Comparison of ENCODE assay signal across 8 cellular contexts in the genomic region with DNA sequence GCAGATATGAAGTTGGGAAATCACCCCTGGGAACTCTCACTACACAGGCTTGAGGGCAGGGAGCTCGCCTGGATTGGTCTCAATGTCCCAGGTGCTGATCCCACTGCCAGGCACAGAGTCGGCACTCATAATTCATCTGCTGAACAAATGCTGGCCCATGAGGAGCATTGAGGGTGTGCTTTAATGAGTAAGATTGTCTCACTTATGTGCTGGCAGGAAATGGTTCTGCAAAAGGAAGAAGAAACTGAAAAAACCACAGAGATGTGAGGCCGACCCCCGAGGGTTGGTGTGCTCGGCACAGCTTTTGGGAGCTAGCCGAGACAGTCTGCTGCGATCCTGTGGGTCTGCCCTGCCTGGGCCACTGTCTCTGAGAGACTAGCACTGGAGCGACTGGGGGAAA. TPM values are rescaled to one million over a fixed set of nuclear protein-coding genes. Genes with fewer than 3 reads are reported as not detected.
DNase-seq lines count a peak whose midpoint lies in the region; ATAC-seq and TF ChIP-seq lines count a peak whose summit lies in the region.

No MANE protein-coding gene starts in this region.

- H3K4me1 Mint-ChIP-seq in activated CD8-positive, alpha-beta T cell treated with anti-CD3 and anti-CD28 coated beads for 36 hours (ENCODE audit: low read depth), result peaks cover 50% of the 10 kb centered on the region
- peaks cover 58 to 60% of the 10 kb centered on the region in 2 donors for H3K4me1 Mint-ChIP-seq in natural killer cell

- intact Hi-C loops in activated CD8-positive, alpha-beta T cell treated with anti-CD3 and anti-CD28 coated beads for 36 hours (cut with micrococcal nuclease), result no loop called here
- intact Hi-C loops in natural killer cell (cut with micrococcal nuclease), result loop anchor here (1.0 to 5.0 kb wide), 5 partner anchors 14 to 59 kb away; partner anchors contain the start of genes PLAAT3 and PLAAT4

- ATAC-seq in GM18909 (IDR thresholded peaks at IDR 0.05; ENCODE audit: poor library complexity, unreplicated experiment) (peak; percentile 85), HG03135 (IDR thresholded peaks at IDR 0.05; ENCODE audit: unreplicated experiment) (peak; percentile 77), natural killer cell (peak; percentile 77 to 86 (median 86))
- peak; percentile 82 for ATAC-seq in activated CD8-positive, alpha-beta T cell treated with anti-CD3 and anti-CD28 coated beads for 36 hours

- POLR2A ChIA-PET in activated CD8-positive, alpha-beta T cell treated with anti-CD3 and anti-CD28 coated beads for 36 hours (lab: Charles Lee), result interaction anchor here (0.6 to 6.7 kb wide), 5 partner anchors 13 to 824 kb away, joined by 3 to 107 read pairs (median 3); partner anchors contain the start of gene PLAAT4

- H3K27ac Mint-ChIP-seq in activated CD8-positive, alpha-beta T cell treated with anti-CD3 and anti-CD28 coated beads for 36 hours, result peak overlapping the region; percentile 98
- H3K27ac Mint-ChIP-seq in natural killer cell, result peak overlapping the region; percentile 97 to 98

- peaks cover 3% of the 10 kb centered on the region for H3K36me3 Mint-ChIP-seq in activated CD8-positive, alpha-beta T cell treated with anti-CD3 and anti-CD28 coated beads for 36 hours (ENCODE audit: low read depth)
- no peaks in the 10 kb centered on the region for H3K36me3 Mint-ChIP-seq in natural killer cell

- DNase-seq in activated CD8-positive, alpha-beta T cell treated with anti-CD3 and anti-CD28 coated beads for 36 hours, result peak; percentile 78
- peak; percentile 71 for DNase-seq in natural killer cell
- no peak for DNase-seq in HCEC 1CT
- no peak for DNase-seq in T-helper 9 cell
- DNase-seq in SKM-1 treated with dmso at 0.1 percent for 144 hours (lab: John Stamatoyannopoulos, UW; ENCODE audit: unreplicated experiment), result no peak
- no peak for DNase-seq in NCI-H526 (lab: John Stamatoyannopoulos, UW)

- no peak for TF ChIP-seq CTCF in activated CD8-positive, alpha-beta T cell treated with anti-CD3 and anti-CD28 coated beads for 36 hours (IDR thresholded peaks at IDR 0.05)
- TF ChIP-seq CTCF in natural killer cell (IDR thresholded peaks at IDR 0.05), result no peak

- H3K9me3 Mint-ChIP-seq in activated CD8-positive, alpha-beta T cell treated with anti-CD3 and anti-CD28 coated beads for 36 hours, result no peaks in the 10 kb centered on the region
- no peaks in the 10 kb centered on the region for H3K9me3 Mint-ChIP-seq in natural killer cell

- H3K27me3 Mint-ChIP-seq in activated CD8-positive, alpha-beta T cell treated with anti-CD3 and anti-CD28 coated beads for 36 hours, result no peaks in the 10 kb centered on the region
- H3K27me3 Mint-ChIP-seq in natural killer cell (ENCODE audit: low read depth in 2 of 2), result no peaks in the 10 kb centered on the region

- H3K4me3 Mint-ChIP-seq in activated CD8-positive, alpha-beta T cell treated with anti-CD3 and anti-CD28 coated beads for 36 hours, result peak overlapping the region; percentile 64
- H3K4me3 Mint-ChIP-seq in natural killer cell, result peak overlapping the region; percentile 85

- CTCF ChIA-PET in activated CD8-positive, alpha-beta T cell treated with anti-CD3 and anti-CD28 coated beads for 36 hours (lab: Charles Lee), result interaction anchor here (0.8 to 4.5 kb wide), 3 partner anchors 10 to 74 kb away, joined by 3 to 25 read pairs (median 4); partner anchors contain the start of gene PLAAT2

RNA-seq across cellular contexts. Expression of gene PLAAT2, which starts 9.4 kb away (rescaled TPM):
- under 1 TPM in 1 of 2 experiments, not detected in 1; 0.38 TPM for total RNA-seq in activated CD8-positive, alpha-beta T cell treated with anti-CD3 and anti-CD28 coated beads for 36 hours
- total RNA-seq in natural killer cell, result 1 to 10 TPM; 1.6 to 5.6 (median 4.6) TPM

RNA-seq across cellular contexts. Expression of gene PLAAT4, which starts 17.2 kb away (rescaled TPM):
- 10 to 100 TPM; 24.1 to 26.2 TPM for total RNA-seq in activated CD8-positive, alpha-beta T cell treated with anti-CD3 and anti-CD28 coated beads for 36 hours
- 100 to 1,000 TPM; 204 to 215 (median 210) TPM for total RNA-seq in natural killer cell

RNA-seq across cellular contexts. Expression of gene LGALS12, which starts 47.9 kb away (rescaled TPM):
- total RNA-seq in activated CD8-positive, alpha-beta T cell treated with anti-CD3 and anti-CD28 coated beads for 36 hours, result not detected
- total RNA-seq in natural killer cell, result 1 to 10 TPM in 1 of 3 donors, under 1 TPM in 2; 0.23 to 1.8 (median 0.38) TPM

Comparison
In these comparisons a context has a peak if more than half of its experiments do, and no peak if none do; other contexts are left out.
1. DNase-seq: peak in activated CD8-positive, alpha-beta T cell treated with anti-CD3 and anti-CD28 coated beads for 36 hours (single experiment) and natural killer cell (single experiment); none in HCEC 1CT (single experiment), T-helper 9 cell (single experiment), SKM-1 treated with dmso at 0.1 percent for 144 hours (single experiment) and NCI-H526 (0 of 2).
2. RNA of gene PLAAT4, which starts 17.2 kb away (total RNA-seq): 204 to 215 TPM in natural killer cell; 24.1 to 26.2 TPM in activated CD8-positive, alpha-beta T cell treated with anti-CD3 and anti-CD28 coated beads for 36 hours; every median in the first group is over 4 times any median in the second.
3. Peak in every context shown above with its lines, with median percentiles within 50 percentile points of each other: ATAC-seq.